In the genomic region with DNA sequence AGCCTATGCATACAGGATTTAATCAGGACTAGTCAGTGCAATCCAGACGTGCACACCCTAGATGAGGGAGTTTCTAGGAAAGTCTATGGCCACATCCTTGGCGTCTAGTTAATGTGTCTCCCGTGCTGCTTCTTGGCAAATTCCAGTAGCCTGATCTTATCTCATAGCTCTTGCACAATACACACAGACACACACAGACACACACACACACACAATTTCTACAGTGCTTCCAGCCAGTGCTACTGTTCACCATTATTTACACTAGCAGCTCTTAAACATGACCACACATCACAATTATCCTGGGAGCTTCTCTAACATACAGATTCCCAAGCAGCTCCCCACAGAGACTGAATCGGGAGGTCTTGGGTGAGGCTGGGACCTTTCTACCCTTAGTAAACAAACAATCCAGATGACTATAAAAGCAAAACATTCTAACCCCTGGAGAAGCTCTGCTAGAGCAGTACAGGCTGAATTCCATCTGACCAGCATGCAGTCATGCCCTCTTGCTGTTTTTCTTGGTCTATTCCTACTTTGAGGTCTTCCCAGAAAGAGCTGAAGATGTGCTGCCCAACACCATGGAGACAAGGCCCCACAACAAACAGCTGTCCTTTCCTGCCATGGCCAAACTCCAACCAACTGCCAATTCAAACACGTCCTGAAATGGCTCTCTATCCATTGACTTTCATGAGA, we compare ENCODE assay signal across 21 cellular contexts.
A peak's percentile ranks its signal among the peaks of the same experiment; 100 is the strongest.
DNase-seq lines count a peak whose midpoint lies in the region; ATAC-seq and TF ChIP-seq lines count a peak whose summit lies in the region.
"Had no signal": no experiment of that assay in that cellular context is flagged by ENCODE, and none has a peak within 500 bp of the region (broad histone marks: within the 10 kb centered on the region; RNA-seq: fewer than 3 reads in every experiment).

No MANE protein-coding gene starts in this region.

- H3K27ac Mint-ChIP-seq in memory B cell, result peak overlapping the region; percentile 29
- H3K27ac Mint-ChIP-seq: activated CD4-positive, alpha-beta memory T cell treated with anti-CD3 and anti-CD28 coated beads for 36 hours; HFFc6; immature natural killer cell; type B pancreatic cell had no signal

- H3K4me1 ChIP-seq in PC-3 (ENCODE audit: insufficient read depth, low read length) (no peaks in the 10 kb centered on the region), transverse colon (peaks cover 0 to 2% (median 0%) of the 10 kb centered on the region in 4 donors)

- no peak overlapping the region for H3K4me3 ChIP-seq in brain microvascular endothelial cell (ENCODE audit: low read depth, low read length)
- no peak overlapping the region for H3K4me3 ChIP-seq in PC-3 (ENCODE audit: low read length)
- H3K4me3 ChIP-seq in transverse colon, result no peak overlapping the region
- H3K4me3 ChIP-seq: MG63, SK-N-MC had no signal

- H4K20me1 ChIP-seq in PC-3 (ENCODE audit: low read length), result no peaks in the 10 kb centered on the region

- TF ChIP-seq CTCF in 22Rv1 (IDR thresholded peaks at IDR 0.05), result no peak
- no peak for TF ChIP-seq CTCF in brain microvascular endothelial cell (IDR thresholded peaks at IDR 0.05; ENCODE audit: low read depth, low read length, missing control alignments)
- TF ChIP-seq CTCF in PC-3 (conservative IDR thresholded peaks at IDR 0.05; ENCODE audit: low read depth, low read length), result no peak
- TF ChIP-seq CTCF in transverse colon (IDR thresholded peaks at IDR 0.05), result no peak

- peaks cover under 1% of the 10 kb centered on the region for H3K36me3 Mint-ChIP-seq in memory B cell
- H3K36me3 Mint-ChIP-seq: activated CD4-positive, alpha-beta memory T cell treated with anti-CD3 and anti-CD28 coated beads for 36 hours; type B pancreatic cell had no signal

- no peaks in the 10 kb centered on the region for H3K9me2 ChIP-seq in PC-3 (replicated peaks; ENCODE audit: low read length)

- H3K4me3 Mint-ChIP-seq in memory B cell, result no peak overlapping the region
- H3K4me3 Mint-ChIP-seq: activated CD4-positive, alpha-beta memory T cell treated with anti-CD3 and anti-CD28 coated beads for 36 hours; HFFc6; immature natural killer cell; neural crest cell; type B pancreatic cell had no signal

- TF ChIP-seq EP300 in transverse colon (IDR thresholded peaks at IDR 0.05; ENCODE audit: low read depth), result no peak

- peaks cover 3% of the 10 kb centered on the region for H3K4me1 Mint-ChIP-seq in memory B cell
- H3K4me1 Mint-ChIP-seq: immature natural killer cell, neural crest cell had no signal

- H3K27me3 Mint-ChIP-seq in memory B cell, result no peaks in the 10 kb centered on the region

- DNase-seq in HT1080 (ENCODE audit: low read depth) (peak; percentile 13), brain microvascular endothelial cell (peak; percentile 88), memory B cell (ENCODE audit: low spot score in 2 of 2) (no peak), PC-3 (no peak), NCI-H2081 (lab: John Stamatoyannopoulos, UW) (no peak), transverse colon (no peak)
- DNase-seq: activated CD4-positive, alpha-beta memory T cell treated with anti-CD3 and anti-CD28 coated beads for 36 hours; COR-L47; HFFc6; immature natural killer cell; mesendoderm; MG63; NCI-H1930; NCI-H510A; stimulated activated CD4-positive, alpha-beta T cell treated with anti-CD3 and anti-CD28 coated beads, Interleukin-4, amount 100 ng/mL, for 24 hours had no signal

- CTCF ChIA-PET in PC-3 (lab: Charles Lee), result no interaction called here

- no peaks in the 10 kb centered on the region for H3F3A ChIP-seq in PC-3 (ENCODE audit: low read length, unreplicated experiment)

- H3K27me3 ChIP-seq in brain microvascular endothelial cell (replicated peaks) (no peaks in the 10 kb centered on the region), PC-3 (ENCODE audit: low read length) (peaks cover 13% of the 10 kb centered on the region), transverse colon (no peaks in the 10 kb centered on the region)
- H3K27me3 ChIP-seq: MG63 had no signal

- H3K9me3 ChIP-seq in PC-3 (ENCODE audit: low read length) (no peaks in the 10 kb centered on the region), transverse colon (no peaks in the 10 kb centered on the region)
- H3K9me3 ChIP-seq: MG63 had no signal

- H3K4me2 ChIP-seq in PC-3 (ENCODE audit: low read length), result no peak overlapping the region

- no peak overlapping the region for H3K9ac ChIP-seq in PC-3 (ENCODE audit: low read length)

- ATAC-seq in memory B cell (ENCODE audit: low read depth), result no peak
- ATAC-seq in PC-3, result no peak
- ATAC-seq in HG03460 (IDR thresholded peaks at IDR 0.05; ENCODE audit: unreplicated experiment), result no peak

- TF ChIP-seq POLR2A in transverse colon (IDR thresholded peaks at IDR 0.05), result no peak

- intact Hi-C loops in PC-3 (cut with micrococcal nuclease) (no loop called here), transverse colon (cut with DNase I; ENCODE audit: low total_unique reads) (no loop called here)

- in situ Hi-C loops in brain microvascular endothelial cell (cut with HindIII; ENCODE audit: low pct_ligation_motif_present, low sequenced_read_pairs) (no loop called here), transverse colon (cut with MboI; ENCODE audit: low pct_ligation_motif_present in 1 of 4, low pct_unique_long_range_greater_than_20kb in 1 of 4, low sequenced_read_pairs in 3 of 4) (no loop called here)

- no TSS peak for BruUV-seq in PC-3 (replicated peaks; lab: Mats Ljungman, UMichigan)

- WGBS in transverse colon (ENCODE audit: low coverage in 1 of 2), 2 donors, result 43 to 44% methylated on average over 4 to 5 of the region's 5 CpGs

- POLR2A ChIA-PET in PC-3 (lab: Charles Lee; ENCODE audit: unreplicated experiment), result no interaction called here

- H3K27ac ChIP-seq in 22Rv1, result peak overlapping the region; percentile 33
- H3K27ac ChIP-seq in brain microvascular endothelial cell, result peak overlapping the region; percentile 83
- no peak overlapping the region for H3K27ac ChIP-seq in PC-3 (ENCODE audit: low read length)
- no peak overlapping the region for H3K27ac ChIP-seq in transverse colon
- H3K27ac ChIP-seq: HL-60, SK-N-MC had no signal

- H3K9me3 Mint-ChIP-seq in memory B cell, result no peaks in the 10 kb centered on the region
- H3K9me3 Mint-ChIP-seq: activated CD4-positive, alpha-beta memory T cell treated with anti-CD3 and anti-CD28 coated beads for 36 hours; HFFc6; neural crest cell; type B pancreatic cell had no signal

- H3K79me2 ChIP-seq in PC-3 (ENCODE audit: low read length), result no peaks in the 10 kb centered on the region

- H2AFZ ChIP-seq in PC-3 (ENCODE audit: low read length), result no peak overlapping the region

- H3K36me3 ChIP-seq in brain microvascular endothelial cell (replicated peaks) (no peaks in the 10 kb centered on the region), PC-3 (ENCODE audit: low read depth, low read length) (no peaks in the 10 kb centered on the region), transverse colon (no peaks in the 10 kb centered on the region)
- H3K36me3 ChIP-seq: MG63 had no signal

Comparison
In these comparisons a context has a peak if more than half of its experiments do, and no peak if none do; other contexts are left out.
1. H3K27ac ChIP-seq: peak in 22Rv1 (single experiment) and brain microvascular endothelial cell (single experiment); none in PC-3 (single experiment) and transverse colon (0 of 4).
2. DNase-seq: peak in HT1080 (single experiment) and brain microvascular endothelial cell (single experiment); none in memory B cell (0 of 2), PC-3 (single experiment), NCI-H2081 (0 of 2) and transverse colon (single experiment).